Comparison of ENCODE assay signal across 20 cellular contexts in genomic region chr3:148042663-148043445, GRCh38.
DNase-seq lines count a peak whose midpoint lies in the region; ATAC-seq, FAIRE-seq and TF ChIP-seq lines count a peak whose summit lies in the region.
"Had no signal": no experiment of that assay in that cellular context is flagged by ENCODE, and none has a peak within 500 bp of the region (broad histone marks: within the 10 kb centered on the region; RNA-seq: fewer than 3 reads in every experiment).

No MANE protein-coding gene starts in this region.

- peaks cover 6% of the 10 kb centered on the region for H3K4me1 ChIP-seq in BE2C
- H3K4me1 ChIP-seq: adrenal gland, lower lobe of right lung, SJSA1 had no signal

- H3K4me3 ChIP-seq in BE2C (ENCODE audit: low read depth, low read length) (no peak overlapping the region), fibroblast of pulmonary artery (replicated peaks; ENCODE audit: low read depth, low read length) (no peak overlapping the region)
- H3K4me3 ChIP-seq: adrenal gland, lower lobe of right lung, ovary, SJSA1, thoracic aorta had no signal

- CTCF ChIA-PET in WTC11 (lab: Charles Lee): no interaction called here

- H3K27ac Mint-ChIP-seq in HFFc6 (peak overlapping the region; percentile 34; the same call in 1 of the 2 replicates), WTC11 (0 out of 2 replicates have a peak overlapping the region, but pooled peaks have one; percentile 54)
- H3K27ac Mint-ChIP-seq: activated CD8-positive, alpha-beta memory T cell treated with anti-CD3 and anti-CD28 coated beads, Interleukin-2, amount 10 ng/mL, durations not matched to agents 7 days and 5 days; activated T-helper 2 cell treated with anti-CD3 and anti-CD28 coated beads, Interferon-gamma antibody, Interleukin-2, Interleukin-4, amounts not matched to agents 10 μg/mL and 5 μg/mL and 100 μg/mL, durations not matched to agents 14 hours and 24 hours and 36 hours; B cell had no signal

- no peak for FAIRE-seq in GM12891 (lab: Jason Lieb, UNC)
- FAIRE-seq: colon, H1 had no signal

- H3K27me3 ChIP-seq in BE2C: no peaks in the 10 kb centered on the region
- H3K27me3 ChIP-seq: adrenal gland, ovary, SJSA1 had no signal

- H3K4me3 Mint-ChIP-seq in HFFc6 (peak overlapping the region; percentile 6; the same call in 1 of the 2 replicates), WTC11 (no peak overlapping the region)
- H3K4me3 Mint-ChIP-seq: activated CD8-positive, alpha-beta memory T cell treated with anti-CD3 and anti-CD28 coated beads, Interleukin-2, amount 10 ng/mL, durations not matched to agents 7 days and 5 days; B cell had no signal

- H3K4me1 Mint-ChIP-seq in HFFc6 (ENCODE audit: low read depth) (peaks cover 37% of the 10 kb centered on the region), WTC11 (peaks cover 3% of the 10 kb centered on the region; the same call in 1 of the 2 replicates)
- H3K4me1 Mint-ChIP-seq: activated CD8-positive, alpha-beta memory T cell treated with anti-CD3 and anti-CD28 coated beads, Interleukin-2, amount 10 ng/mL, durations not matched to agents 7 days and 5 days; B cell had no signal

- H3K36me3 Mint-ChIP-seq in HFFc6 (ENCODE audit: low read depth): no peaks in the 10 kb centered on the region
- no peaks in the 10 kb centered on the region for H3K36me3 Mint-ChIP-seq in WTC11
- H3K36me3 Mint-ChIP-seq: activated CD8-positive, alpha-beta memory T cell treated with anti-CD3 and anti-CD28 coated beads, Interleukin-2, amount 10 ng/mL, durations not matched to agents 7 days and 5 days had no signal

- POLR2A ChIA-PET in WTC11 (lab: Charles Lee): no interaction called here

- DNase-seq in BE2C (peak; percentile 13), HFFc6 (peak; percentile 57), WTC11 (ENCODE audit: low spot score) (no peak), fibroblast of pulmonary artery (ENCODE audit: low read depth) (peak; percentile 62), inferior parietal cortex (ENCODE audit: extremely low spot score) (no peak), NCI-H2171 treated with DMSO at 0.1 percent for 48 hours (lab: John Stamatoyannopoulos, UW) (no peak), GM12891 (ENCODE audit: insufficient read length, low spot score) (no peak)
- DNase-seq: activated CD8-positive, alpha-beta memory T cell treated with anti-CD3 and anti-CD28 coated beads, Interleukin-2, amount 10 ng/mL, durations not matched to agents 7 days and 5 days; adrenal gland; lower lobe of right lung; NCI-H2227 treated with DMSO at 0.1 percent for 48 hours; ovary; T-helper 9 cell had no signal

- H3K9me3 ChIP-seq in BE2C: no peaks in the 10 kb centered on the region
- H3K9me3 ChIP-seq: adrenal gland, lower lobe of right lung, ovary, SJSA1, thoracic aorta had no signal

- H3K9me3 Mint-ChIP-seq in HFFc6 (no peaks in the 10 kb centered on the region; the same call in 1 of the 2 replicates), WTC11 (no peaks in the 10 kb centered on the region)

- H3K27me3 Mint-ChIP-seq in HFFc6 (ENCODE audit: insufficient read depth): 0 out of 2 replicates have a peak, but pooled peaks cover 1% of the 10 kb centered on the region
- no peaks in the 10 kb centered on the region for H3K27me3 Mint-ChIP-seq in WTC11 (ENCODE audit: low read depth)
- H3K27me3 Mint-ChIP-seq: activated CD8-positive, alpha-beta memory T cell treated with anti-CD3 and anti-CD28 coated beads, Interleukin-2, amount 10 ng/mL, durations not matched to agents 7 days and 5 days; B cell had no signal

- TF ChIP-seq CTCF in BE2C (IDR thresholded peaks at IDR 0.05; ENCODE audit: low read depth, low read length) (no peak), HFFc6 (IDR thresholded peaks at IDR 0.05) (no peak), WTC11 (IDR thresholded peaks at IDR 0.05) (no peak), fibroblast of pulmonary artery (IDR thresholded peaks at IDR 0.05; ENCODE audit: low read length, missing control alignments) (no peak)

- ATAC-seq in WTC11 (no peak), GM19452 (IDR thresholded peaks at IDR 0.05; ENCODE audit: unreplicated experiment) (no peak)
- ATAC-seq: activated CD8-positive, alpha-beta memory T cell treated with anti-CD3 and anti-CD28 coated beads, Interleukin-2, amount 10 ng/mL, durations not matched to agents 7 days and 5 days; lower lobe of right lung had no signal

- no peaks in the 10 kb centered on the region for H3K36me3 ChIP-seq in BE2C
- H3K36me3 ChIP-seq: adrenal gland, lower lobe of right lung, ovary, SJSA1, thoracic aorta had no signal

- no peak for TF ChIP-seq POLR2A in GM12891 (IDR thresholded peaks at IDR 0.05; ENCODE audit: low read depth, low read length)

TF ChIP-seq in WTC11, 78 proteins besides CTCF, POLR2A, EP300 and RAD21 (continues in another document):
- TF ChIP-seq ZNF263 (CRISPR knock-in tag; IDR thresholded peaks at IDR 0.05; ENCODE audit: low read depth) (no peak), HMGXB4 (CRISPR knock-in tag; IDR thresholded peaks at IDR 0.05) (no peak), SMAD4 (CRISPR knock-in tag; IDR thresholded peaks at IDR 0.05) (no peak), JUN (CRISPR knock-in tag; IDR thresholded peaks at IDR 0.05) (no peak)

TF ChIP-seq in GM12891, 5 proteins besides CTCF, POLR2A, EP300 and RAD21:
- TF ChIP-seq PAX5 (IDR thresholded peaks at IDR 0.05; ENCODE audit: insufficient read depth, low read length, severe bottlenecking) (no peak), POLR2AphosphoS5 (IDR thresholded peaks at IDR 0.05; ENCODE audit: low read depth, low read length) (no peak), SPI1 (IDR thresholded peaks at IDR 0.05; ENCODE audit: low read depth, low read length) (no peak), TAF1 (IDR thresholded peaks at IDR 0.05; ENCODE audit: low read depth, low read length) (no peak), POU2F2 (IDR thresholded peaks at IDR 0.05; ENCODE audit: low read depth, low read length) (no peak)

Comparison
In these comparisons a context has a peak if more than half of its experiments do, and no peak if none do; other contexts are left out.
1. DNase-seq: peak in BE2C (single experiment), HFFc6 (single experiment) and fibroblast of pulmonary artery (single experiment); none in WTC11 (single experiment), inferior parietal cortex (single experiment), NCI-H2171 treated with DMSO at 0.1 percent for 48 hours (single experiment) and GM12891 (single experiment).